In genomic region chr1:145750444-145750843, GRCh38 we compare ENCODE assay signal across 19 cellular contexts. TPM values are rescaled to one million over a fixed set of nuclear protein-coding genes. Genes with fewer than 3 reads are reported as not detected.
"Had no signal": no experiment of that assay in that cellular context is flagged by ENCODE, and none has a peak within 500 bp of the region (broad histone marks: within the 10 kb centered on the region; RNA-seq: fewer than 3 reads in every experiment).

No MANE protein-coding gene starts in this region.

- H3K4me3 ChIP-seq: adrenal gland, dorsolateral prefrontal cortex, gastroesophageal sphincter, heart left ventricle, pancreas, sigmoid colon, vagina had no signal

- H3K4me1 ChIP-seq: adrenal gland, pancreas had no signal

- ATAC-seq: activated T-cell treated with anti-CD3 and anti-CD28 coated beads, Interleukin-2, amount 50 U/mL, for 72 hours; gastroesophageal sphincter; naive thymus-derived CD8-positive, alpha-beta T cell; pancreas; stimulated activated naive B cell treated with anti-CD40 and anti-IgM and Interleukin-4, amounts not matched to agents 10 μg/mL and 1 μg/mL and 100 μg/mL, for 72 hours had no signal

- H3K4me3 Mint-ChIP-seq: activated T-cell treated with anti-CD3 and anti-CD28 coated beads, Interleukin-2, amount 50 U/mL, for 72 hours; naive thymus-derived CD8-positive, alpha-beta T cell; stimulated activated naive B cell treated with anti-CD40 and anti-IgM and Interleukin-4, amounts not matched to agents 10 μg/mL and 1 μg/mL and 100 μg/mL, for 72 hours; T-helper 1 cell treated with Interleukin-12 subunit alpha and Interleukin-12 subunit beta and Interleukin-4 antibody, amounts not matched to agents 30 μg/mL and 1 μg/mL, for 36 hours had no signal

- H3K27me3 Mint-ChIP-seq: naive thymus-derived CD8-positive, alpha-beta T cell; stimulated activated naive B cell treated with anti-CD40 and anti-IgM and Interleukin-4, amounts not matched to agents 10 μg/mL and 1 μg/mL and 100 μg/mL, for 72 hours had no signal

- H3K27ac Mint-ChIP-seq: activated T-cell treated with anti-CD3 and anti-CD28 coated beads, Interleukin-2, amount 50 U/mL, for 72 hours; stimulated activated naive B cell treated with anti-CD40 and anti-IgM and Interleukin-4, amounts not matched to agents 10 μg/mL and 1 μg/mL and 100 μg/mL, for 72 hours; T-helper 1 cell treated with Interleukin-12 subunit alpha and Interleukin-12 subunit beta and Interleukin-4 antibody, amounts not matched to agents 30 μg/mL and 1 μg/mL, for 36 hours had no signal

- H3K9me3 Mint-ChIP-seq: activated T-cell treated with anti-CD3 and anti-CD28 coated beads, Interleukin-2, amount 50 U/mL, for 72 hours; naive thymus-derived CD8-positive, alpha-beta T cell; stimulated activated naive B cell treated with anti-CD40 and anti-IgM and Interleukin-4, amounts not matched to agents 10 μg/mL and 1 μg/mL and 100 μg/mL, for 72 hours; T-helper 1 cell treated with Interleukin-12 subunit alpha and Interleukin-12 subunit beta and Interleukin-4 antibody, amounts not matched to agents 30 μg/mL and 1 μg/mL, for 36 hours had no signal

- H3K9me3 ChIP-seq: adrenal gland, gastroesophageal sphincter, heart left ventricle, pancreas, sigmoid colon, vagina had no signal

- DNase-seq: activated CD4-positive, alpha-beta T cell treated with anti-CD3 and anti-CD28 coated beads for 1 hour; activated CD8-positive, alpha-beta memory T cell treated with anti-CD3 and anti-CD28 coated beads for 24 hours; activated effector memory CD4-positive, alpha-beta T cell treated with anti-CD3 and anti-CD28 coated beads, Interleukin-2, amount 50 U/mL, for 16 hours; activated naive CD4-positive, alpha-beta T cell treated with anti-CD3 and anti-CD28 coated beads, Interleukin-2, amount 50 U/mL, for 16 hours; activated T-cell treated with anti-CD3 and anti-CD28 coated beads, Interleukin-2, amount 50 U/mL, for 72 hours; adrenal gland; dorsolateral prefrontal cortex; heart left ventricle; naive thymus-derived CD8-positive, alpha-beta T cell; pancreas; sigmoid colon; stimulated activated naive B cell treated with anti-CD40 and anti-IgM and Interleukin-4, amounts not matched to agents 10 μg/mL and 1 μg/mL and 100 μg/mL, for 72 hours; WERI-Rb-1 had no signal

- H3K4me1 Mint-ChIP-seq: stimulated activated naive B cell treated with anti-CD40 and anti-IgM and Interleukin-4, amounts not matched to agents 10 μg/mL and 1 μg/mL and 100 μg/mL, for 72 hours had no signal

- H3K27me3 ChIP-seq: adrenal gland, dorsolateral prefrontal cortex, gastroesophageal sphincter, heart left ventricle, pancreas, sigmoid colon, vagina had no signal

- H3K27ac ChIP-seq: adrenal gland, pancreas, WERI-Rb-1 had no signal

RNA-seq across cellular contexts. Expression of gene CD160, which starts 31.1 kb away (rescaled TPM):
- total RNA-seq: bronchial epithelial cell; chondrocyte; mesenteric fat pad; naive thymus-derived CD8-positive, alpha-beta T cell; sigmoid colon had no signal
- polyA plus RNA-seq: heart left ventricle had no signal

RNA-seq across cellular contexts. Expression of gene PDZK1, which starts 43.3 kb away (rescaled TPM):
- total RNA-seq: mesenteric fat pad; naive thymus-derived CD8-positive, alpha-beta T cell; sigmoid colon had no signal
